Comparison of ENCODE assay signal across 7 cellular contexts in the genomic region with DNA sequence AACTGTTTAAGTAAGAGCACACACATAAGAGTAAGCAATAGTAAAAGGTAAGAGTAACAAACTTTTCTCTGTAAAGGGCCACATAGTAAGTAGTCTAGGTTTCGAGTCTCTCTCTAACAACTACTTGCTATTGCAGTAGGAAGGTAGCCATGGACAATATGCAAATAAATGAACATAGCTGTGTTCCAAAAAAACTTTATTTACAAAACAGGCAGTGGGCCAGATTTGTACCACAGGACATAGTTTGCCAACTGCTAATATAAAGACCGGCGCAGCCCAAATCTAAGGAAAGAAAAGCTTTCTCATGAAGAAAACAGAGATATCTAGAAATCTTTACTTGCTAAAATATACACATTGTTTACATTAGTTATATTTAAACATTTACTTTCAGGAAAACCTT.
"Had no signal": no experiment of that assay in that cellular context is flagged by ENCODE, and none has a peak within 500 bp of the region (broad histone marks: within the 10 kb centered on the region; RNA-seq: fewer than 3 reads in every experiment).

No MANE protein-coding gene starts in this region.

- H3K4me1 Mint-ChIP-seq: IgD-negative memory B cell had no signal

- DNase-seq: IMR-90, KBM-7, KG1 had no signal

- FAIRE-seq: HepG2, HTR-8/SVneo had no signal

- H3K27ac ChIP-seq: HL-60 had no signal

- H3K27ac Mint-ChIP-seq: IgD-negative memory B cell had no signal

- ATAC-seq: HepG2 had no signal

- H3K4me3 Mint-ChIP-seq: IgD-negative memory B cell had no signal

- H3K27me3 Mint-ChIP-seq: IgD-negative memory B cell had no signal

- H3K36me3 Mint-ChIP-seq: IgD-negative memory B cell had no signal
